In genomic region chr3:172490198-172490669, GRCh38 we compare ENCODE assay signal across 8 cellular contexts. TPM values are rescaled to one million over a fixed set of nuclear protein-coding genes. Genes with fewer than 3 reads are reported as not detected.
DNase-seq lines count a peak whose midpoint lies in the region; ATAC-seq and TF ChIP-seq lines count a peak whose summit lies in the region.
"Not testable (repeated sequence)": the region's sequence is repeated elsewhere in the genome, so short reads cannot be mapped to it uniquely, and the experiment has no call there.

No MANE protein-coding gene starts in this region.

- not testable (repeated sequence) for H3K14ac ChIP-seq in mesenchymal stem cell (ENCODE audit: low read length in 2 of 2)

- H3K4ac ChIP-seq in mesenchymal stem cell (ENCODE audit: low read depth in 1 of 2, low read length in 2 of 2): not testable (repeated sequence)

- not testable (repeated sequence) for H3K79me1 ChIP-seq in mesenchymal stem cell (replicated peaks; ENCODE audit: low read length, poor library complexity, severe bottlenecking)

- not testable (repeated sequence) for H3K23ac ChIP-seq in mesenchymal stem cell (ENCODE audit: low read length in 2 of 2)

- POLR2A ChIA-PET in CD8-positive, alpha-beta memory T cell (lab: Charles Lee): not testable (repeated sequence)

- not testable (repeated sequence) for H3K9me3 ChIP-seq in CD8-positive, alpha-beta memory T cell (ENCODE audit: low read length); mesenchymal stem cell (ENCODE audit: control insufficient read depth, low read length)

- H3K27ac Mint-ChIP-seq in CD8-positive, alpha-beta memory T cell: peak overlapping the region in 4 of 8 donors; percentile 9 to 81 (median 29)

- peak; percentile 74 for ATAC-seq in GM21528 (IDR thresholded peaks at IDR 0.05; ENCODE audit: low FRiP score, unreplicated experiment)

- not testable (repeated sequence) for H2BK5ac ChIP-seq in mesenchymal stem cell (ENCODE audit: low read depth, low read length, poor library complexity, severe bottlenecking)

- not testable (repeated sequence) for H3K4me2 ChIP-seq in mesenchymal stem cell (ENCODE audit: low read length, poor library complexity, severe bottlenecking)

- not testable (repeated sequence) for H2AK5ac ChIP-seq in mesenchymal stem cell (ENCODE audit: low read length, severe bottlenecking)

- TF ChIP-seq CTCF in LNCaP clone FGC (IDR thresholded peaks at IDR 0.05; ENCODE audit: control insufficient read depth, extremely low read depth, insufficient read depth): peak; percentile 77

- not testable (repeated sequence) for H3K4me1 ChIP-seq in CD8-positive, alpha-beta memory T cell (ENCODE audit: insufficient read depth, low read length); mesenchymal stem cell (ENCODE audit: control insufficient read depth, insufficient read depth, low read depth, low read length)

- not testable (repeated sequence) for H3K36me3 Mint-ChIP-seq in CD8-positive, alpha-beta memory T cell

- peak overlapping the region; percentile 11 for H3K9ac ChIP-seq in mesenchymal stem cell (ENCODE audit: low read length)

- not testable (repeated sequence) for H2BK15ac ChIP-seq in mesenchymal stem cell (ENCODE audit: low read depth, poor library complexity, severe bottlenecking)

- not testable (repeated sequence) for H3K18ac ChIP-seq in mesenchymal stem cell (ENCODE audit: low read depth in 1 of 2, low read length in 2 of 2)

- H3K27ac ChIP-seq in CD8-positive, alpha-beta memory T cell (ENCODE audit: low read depth, low read length); mesenchymal stem cell (ENCODE audit: low read length, poor library complexity, severe bottlenecking): not testable (repeated sequence)

- H3K4me3 Mint-ChIP-seq in CD8-positive, alpha-beta memory T cell: not testable (repeated sequence)

- H3K36me3 ChIP-seq in CD8-positive, alpha-beta memory T cell (ENCODE audit: insufficient read depth, low read length); mesenchymal stem cell (ENCODE audit: control insufficient read depth in 1 of 2, insufficient read depth in 2 of 2, low read depth in 1 of 2, low read length in 2 of 2): not testable (repeated sequence)

- not testable (repeated sequence) for H3K27me3 Mint-ChIP-seq in CD8-positive, alpha-beta memory T cell

- not testable (repeated sequence) for H3K4me1 Mint-ChIP-seq in CD8-positive, alpha-beta memory T cell

- WGBS in mesenchymal stem cell: 51% methylated on average over 2 of the region's 4 CpGs

- H2BK120ac ChIP-seq in mesenchymal stem cell (ENCODE audit: low read depth, low read length): not testable (repeated sequence)

- peak overlapping the region; percentile 61 for H4K91ac ChIP-seq in mesenchymal stem cell (ENCODE audit: low read length)

- H2AFZ ChIP-seq in mesenchymal stem cell (ENCODE audit: low read depth, low read length): not testable (repeated sequence)

- H3K27me3 ChIP-seq in CD8-positive, alpha-beta memory T cell (ENCODE audit: insufficient read depth, low read length, poor library complexity, severe bottlenecking); mesenchymal stem cell (ENCODE audit: control insufficient read depth in 1 of 2, insufficient read depth in 1 of 2, low read length in 2 of 2): not testable (repeated sequence)

- DNase-seq in CD8-positive, alpha-beta memory T cell: peak; percentile 56 to 83 (median 63)
- DNase-seq in LNCaP clone FGC (ENCODE audit: low read depth): peak; percentile 58
- DNase-seq in RKO (ENCODE audit: low spot score): peak; percentile 72
- peak; percentile 61 for DNase-seq in activated T-cell treated with anti-CD3 and anti-CD28 coated beads for 48 hours (ENCODE audit: low read depth)
- DNase-seq in epidermal melanocyte (ENCODE audit: insufficient read length, low spot score): peak; percentile 38
- DNase-seq in mesenchymal stem cell: peak; percentile 72
- peak; percentile 57 for DNase-seq in stimulated activated CD8-positive, alpha-beta memory T cell treated with anti-CD3 and anti-CD28 coated beads, Interleukin-15, amount 100 ng/mL, for 24 hours (ENCODE audit: low read depth)

- not testable (repeated sequence) for H4K8ac ChIP-seq in mesenchymal stem cell (ENCODE audit: low read length)

- not testable (repeated sequence) for H3K9me3 Mint-ChIP-seq in CD8-positive, alpha-beta memory T cell

- H2BK12ac ChIP-seq in mesenchymal stem cell (ENCODE audit: low read length in 2 of 2): peak overlapping the region in 1 of 2 experiments; percentile 10

- H3K4me3 ChIP-seq in CD8-positive, alpha-beta memory T cell (ENCODE audit: low read length); LNCaP clone FGC (ENCODE audit: low read depth, low read length); mesenchymal stem cell (ENCODE audit: insufficient read depth in 1 of 2, low read depth in 1 of 2, low read length in 2 of 2): not testable (repeated sequence)

- CTCF ChIA-PET in CD8-positive, alpha-beta memory T cell (lab: Charles Lee): interaction anchor here (0.6 to 8.1 kb wide), 6 partner anchors 13 to 177 kb away, joined by 3 to 39 read pairs (median 4); no protein-coding TSS in a partner anchor

RNA-seq across cellular contexts. Expression of gene TNFSF10, which starts 33.0 kb away (rescaled TPM):
- 10 to 100 TPM; 38.2 to 41.9 TPM for total RNA-seq in CD8-positive, alpha-beta memory T cell
- polyA plus RNA-seq in CD8-positive, alpha-beta memory T cell: 48.1 TPM
- polyA plus RNA-seq in mesenchymal stem cell (2013, experiment 1 of 2): 0.99 TPM
- 0.93 TPM for polyA plus RNA-seq in mesenchymal stem cell (2013, experiment 2 of 2)

RNA-seq across cellular contexts. Expression of gene GHSR, which starts 42.0 kb away (rescaled TPM):
- total RNA-seq in CD8-positive, alpha-beta memory T cell: not detected
- not detected for polyA plus RNA-seq in CD8-positive, alpha-beta memory T cell
- polyA plus RNA-seq in mesenchymal stem cell (2013, experiment 1 of 2): not detected
- polyA plus RNA-seq in mesenchymal stem cell (2013, experiment 2 of 2): not detected
